Comparison of ENCODE assay signal across 2 cellular contexts in the genomic region with DNA sequence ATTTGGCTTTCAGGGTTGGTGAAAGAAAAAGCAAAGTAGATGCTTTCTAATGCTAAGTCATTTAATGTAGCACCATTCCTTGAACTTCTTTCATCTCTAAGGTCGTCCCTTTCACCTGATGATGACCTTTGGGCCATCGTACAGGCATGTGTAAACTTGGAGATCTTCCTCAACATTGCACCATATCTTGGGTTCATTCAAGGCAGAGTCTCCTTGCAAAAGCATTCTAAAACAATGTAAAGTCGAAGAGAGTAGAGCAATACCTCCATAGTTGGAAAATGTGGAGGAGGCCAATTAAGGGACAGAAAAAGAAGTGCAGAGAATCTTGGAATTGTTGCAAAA.
TF ChIP-seq lines count a peak whose summit lies in the region.

No MANE protein-coding gene starts in this region.

TF ChIP-seq in SK-N-SH, 30 proteins besides CTCF, POLR2A, EP300 and RAD21 (continued from another document):
- TF ChIP-seq, protein P1, sequence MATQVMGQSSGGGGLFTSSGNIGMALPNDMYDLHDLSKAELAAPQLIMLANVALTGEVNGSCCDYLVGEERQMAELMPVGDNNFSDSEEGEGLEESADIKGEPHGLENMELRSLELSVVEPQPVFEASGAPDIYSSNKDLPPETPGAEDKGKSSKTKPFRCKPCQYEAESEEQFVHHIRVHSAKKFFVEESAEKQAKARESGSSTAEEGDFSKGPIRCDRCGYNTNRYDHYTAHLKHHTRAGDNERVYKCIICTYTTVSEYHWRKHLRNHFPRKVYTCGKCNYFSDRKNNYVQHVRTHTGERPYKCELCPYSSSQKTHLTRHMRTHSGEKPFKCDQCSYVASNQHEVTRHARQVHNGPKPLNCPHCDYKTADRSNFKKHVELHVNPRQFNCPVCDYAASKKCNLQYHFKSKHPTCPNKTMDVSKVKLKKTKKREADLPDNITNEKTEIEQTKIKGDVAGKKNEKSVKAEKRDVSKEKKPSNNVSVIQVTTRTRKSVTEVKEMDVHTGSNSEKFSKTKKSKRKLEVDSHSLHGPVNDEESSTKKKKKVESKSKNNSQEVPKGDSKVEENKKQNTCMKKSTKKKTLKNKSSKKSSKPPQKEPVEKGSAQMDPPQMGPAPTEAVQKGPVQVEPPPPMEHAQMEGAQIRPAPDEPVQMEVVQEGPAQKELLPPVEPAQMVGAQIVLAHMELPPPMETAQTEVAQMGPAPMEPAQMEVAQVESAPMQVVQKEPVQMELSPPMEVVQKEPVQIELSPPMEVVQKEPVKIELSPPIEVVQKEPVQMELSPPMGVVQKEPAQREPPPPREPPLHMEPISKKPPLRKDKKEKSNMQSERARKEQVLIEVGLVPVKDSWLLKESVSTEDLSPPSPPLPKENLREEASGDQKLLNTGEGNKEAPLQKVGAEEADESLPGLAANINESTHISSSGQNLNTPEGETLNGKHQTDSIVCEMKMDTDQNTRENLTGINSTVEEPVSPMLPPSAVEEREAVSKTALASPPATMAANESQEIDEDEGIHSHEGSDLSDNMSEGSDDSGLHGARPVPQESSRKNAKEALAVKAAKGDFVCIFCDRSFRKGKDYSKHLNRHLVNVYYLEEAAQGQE (IDR thresholded peaks at IDR 0.05; ENCODE audit: low read depth, low read length), result no peak
- TF ChIP-seq NRF1 (IDR thresholded peaks at IDR 0.05; ENCODE audit: low read depth, low read length), result no peak
- no peak for TF ChIP-seq IRF3 (IDR thresholded peaks at IDR 0.05; ENCODE audit: low read depth, low read length)

TF ChIP-seq in SK-N-SH treated with all-trans-retinoic acid at 6 μM for 48 hours, 23 proteins besides CTCF, POLR2A, EP300 and RAD21 (continued from another document):
- TF ChIP-seq TCF4 (CRISPR knock-in tag; IDR thresholded peaks at IDR 0.05; ENCODE audit: borderline replicate concordance) (no peak), ZC3H10 (CRISPR knock-in tag; IDR thresholded peaks at IDR 0.05) (no peak), ARNTL (CRISPR knock-in tag; IDR thresholded peaks at IDR 0.05; ENCODE audit: borderline replicate concordance, low read depth) (no peak)
